18 cellular contexts compared by ENCODE assay signal in genomic region chr4:78625073-78625472, GRCh38.
DNase-seq lines count a peak whose midpoint lies in the region; ATAC-seq and TF ChIP-seq lines count a peak whose summit lies in the region.
"Had no signal": no experiment of that assay in that cellular context is flagged by ENCODE, and none has a peak within 500 bp of the region (broad histone marks: within the 10 kb centered on the region; RNA-seq: fewer than 3 reads in every experiment).

No MANE protein-coding gene starts in this region.

- H3K4me1 ChIP-seq in SK-N-SH (ENCODE audit: control insufficient read depth in 1 of 2, insufficient read depth in 2 of 2, low read depth in 1 of 2, low read length in 1 of 2) = peaks cover 0 to 18% of the 10 kb centered on the region in 2 experiments; a peak in 2 of 4 replicates
- H3K4me1 ChIP-seq in naive thymus-derived CD4-positive, alpha-beta T cell (ENCODE audit: control insufficient read depth in 2 of 2, insufficient read depth in 2 of 2, low read length in 2 of 2) = no peaks in the 10 kb centered on the region
- H3K4me1 ChIP-seq in mammary epithelial cell (ENCODE audit: insufficient read depth, low read length) = peaks cover 12% of the 10 kb centered on the region
- H3K4me1 ChIP-seq: lower lobe of right lung, sigmoid colon had no signal

- ATAC-seq in GM18502 (IDR thresholded peaks at IDR 0.05; ENCODE audit: poor library complexity, unreplicated experiment) (peak; percentile 46), GM21447 (IDR thresholded peaks at IDR 0.05; ENCODE audit: unreplicated experiment) (peak; percentile 40), HG03354 (IDR thresholded peaks at IDR 0.05; ENCODE audit: poor library complexity, severe bottlenecking, unreplicated experiment) (peak; percentile 68), HG02571 (IDR thresholded peaks at IDR 0.05; ENCODE audit: unreplicated experiment) (no peak)
- ATAC-seq in naive thymus-derived CD4-positive, alpha-beta T cell = no peak
- ATAC-seq: lower lobe of right lung had no signal

- peak overlapping the region; percentile 32 for H3K27ac Mint-ChIP-seq in dendritic cell treated with granulocyte-macrophage colony-stimulating factor and Interleukin-4, amounts not matched to agents 40 ng/mL and 50 ng/mL, for 4 days
- H3K27ac Mint-ChIP-seq in naive thymus-derived CD4-positive, alpha-beta T cell = no peak overlapping the region

- no peaks in the 10 kb centered on the region for H4K20me1 ChIP-seq in SK-N-SH (ENCODE audit: insufficient read depth)
- H4K20me1 ChIP-seq in mammary epithelial cell (ENCODE audit: insufficient read depth, low read length) = no peaks in the 10 kb centered on the region

- H3K27me3 ChIP-seq in SK-N-SH (ENCODE audit: insufficient read depth) (no peaks in the 10 kb centered on the region), mammary epithelial cell (ENCODE audit: insufficient read depth, low read length) (no peaks in the 10 kb centered on the region)
- H3K27me3 ChIP-seq in naive thymus-derived CD4-positive, alpha-beta T cell (ENCODE audit: control insufficient read depth in 2 of 2, insufficient read depth in 2 of 2, low read length in 2 of 2) = no peaks in the 10 kb centered on the region
- H3K27me3 ChIP-seq: sigmoid colon, stomach had no signal

- H3K4me1 Mint-ChIP-seq in dendritic cell treated with granulocyte-macrophage colony-stimulating factor and Interleukin-4, amounts not matched to agents 40 ng/mL and 50 ng/mL, for 4 days (ENCODE audit: low read depth) = peaks cover 50% of the 10 kb centered on the region
- peaks cover 0 to 20% (median 10%) of the 10 kb centered on the region in 7 donors for H3K4me1 Mint-ChIP-seq in naive thymus-derived CD4-positive, alpha-beta T cell

- H3K27ac ChIP-seq in SK-N-SH (ENCODE audit: low read depth in 2 of 2, low read length in 1 of 2) (no peak overlapping the region), mammary epithelial cell (ENCODE audit: insufficient read depth, low read depth, low read length) (no peak overlapping the region)
- no peak overlapping the region for H3K27ac ChIP-seq in naive thymus-derived CD4-positive, alpha-beta T cell (ENCODE audit: low read depth, low read length)
- H3K27ac ChIP-seq: lower lobe of right lung, sigmoid colon, stomach had no signal

- in situ Hi-C loops in mammary epithelial cell (cut with MboI; ENCODE audit: low sequenced_read_pairs in 2 of 2) = loop anchor here in 1 of 2 donors (10.0 kb wide), 1 partner anchor 150 kb away; the partner anchor contains the start of gene BMP2K

- H3K9ac ChIP-seq in SK-N-SH (no peak overlapping the region), mammary epithelial cell (ENCODE audit: insufficient read depth, low read length) (no peak overlapping the region)

- intact Hi-C loops in dendritic cell treated with granulocyte-macrophage colony-stimulating factor and Interleukin-4, amounts not matched to agents 40 ng/mL and 50 ng/mL, for 4 days (cut with micrococcal nuclease) = no loop called here
- intact Hi-C loops in naive thymus-derived CD4-positive, alpha-beta T cell (cut with micrococcal nuclease) = no loop called here
- intact Hi-C loops in mammary epithelial cell (cut with micrococcal nuclease) = no loop called here

- H3K4me2 ChIP-seq in SK-N-SH (no peak overlapping the region), mammary epithelial cell (ENCODE audit: insufficient read depth, low read depth, low read length) (no peak overlapping the region)

- H3K79me2 ChIP-seq in SK-N-SH (ENCODE audit: insufficient read depth) = no peaks in the 10 kb centered on the region
- no peaks in the 10 kb centered on the region for H3K79me2 ChIP-seq in mammary epithelial cell (ENCODE audit: insufficient read depth, low read length)

- no peak for TF ChIP-seq RAD21 in SK-N-SH (IDR thresholded peaks at IDR 0.05; ENCODE audit: low read length)

- no peak for TF ChIP-seq CTCF in SK-N-SH (IDR thresholded peaks at IDR 0.05)
- no peak for TF ChIP-seq CTCF in mammary epithelial cell (conservative IDR thresholded peaks at IDR 0.05 in 1 of 2, IDR thresholded peaks at IDR 0.05 in 1 of 2; ENCODE audit: extremely low read depth in 1 of 2, insufficient read depth in 1 of 2, low read depth in 1 of 2, low read length in 2 of 2)

- peaks cover 7% of the 10 kb centered on the region for H3K27me3 Mint-ChIP-seq in dendritic cell treated with granulocyte-macrophage colony-stimulating factor and Interleukin-4, amounts not matched to agents 40 ng/mL and 50 ng/mL, for 4 days
- peaks cover 0 to 9% (median 0%) of the 10 kb centered on the region in 5 donors for H3K27me3 Mint-ChIP-seq in naive thymus-derived CD4-positive, alpha-beta T cell

- H3K9me3 ChIP-seq in SK-N-SH (no peaks in the 10 kb centered on the region), mammary epithelial cell (replicated peaks; ENCODE audit: insufficient read depth, low read length) (no peaks in the 10 kb centered on the region)
- H3K9me3 ChIP-seq in naive thymus-derived CD4-positive, alpha-beta T cell (ENCODE audit: control insufficient read depth in 2 of 3, low read length in 3 of 3) = no peaks in the 10 kb centered on the region
- H3K9me3 ChIP-seq: lower lobe of right lung, sigmoid colon, stomach had no signal

- no peak for TF ChIP-seq EP300 in SK-N-SH (IDR thresholded peaks at IDR 0.05; ENCODE audit: borderline replicate concordance in 1 of 2, low read depth in 1 of 2, low read length in 1 of 2)

- no peak overlapping the region for H3K4me3 Mint-ChIP-seq in dendritic cell treated with granulocyte-macrophage colony-stimulating factor and Interleukin-4, amounts not matched to agents 40 ng/mL and 50 ng/mL, for 4 days
- H3K4me3 Mint-ChIP-seq in naive thymus-derived CD4-positive, alpha-beta T cell = no peak overlapping the region
- H3K4me3 Mint-ChIP-seq: CD8-positive, alpha-beta memory T cell had no signal

- H3K36me3 ChIP-seq in SK-N-SH (replicated peaks in 1 of 2; ENCODE audit: control insufficient read depth in 1 of 2, insufficient read depth in 2 of 2, low read length in 1 of 2) = no peaks in the 10 kb centered on the region
- no peaks in the 10 kb centered on the region for H3K36me3 ChIP-seq in naive thymus-derived CD4-positive, alpha-beta T cell (ENCODE audit: control insufficient read depth in 2 of 3, insufficient read depth in 3 of 3, low read length in 3 of 3)
- no peaks in the 10 kb centered on the region for H3K36me3 ChIP-seq in mammary epithelial cell (ENCODE audit: insufficient read depth, low read length)
- H3K36me3 ChIP-seq: lower lobe of right lung, sigmoid colon, stomach had no signal

- POLR2A ChIA-PET in SK-N-SH (lab: Yijun Ruan, JAX) = no interaction called here
- POLR2A ChIA-PET in naive thymus-derived CD4-positive, alpha-beta T cell (lab: Charles Lee) = no interaction called here

- 90% methylated on average over 2 of the region's 2 CpGs for WGBS in SK-N-SH (ENCODE audit: low lambda C conversion rate)
- 87% methylated on average over 2 of the region's 2 CpGs for WGBS in mammary epithelial cell (ENCODE audit: low coverage, missing lambda C conversion rate)

- CTCF ChIA-PET in SK-N-SH (lab: Yijun Ruan, JAX) = interaction anchor here (1.2 to 2.6 kb wide), 2 partner anchors 9 to 12 kb away, joined by 3 to 8 read pairs; no protein-coding TSS in a partner anchor
- CTCF ChIA-PET in naive thymus-derived CD4-positive, alpha-beta T cell (lab: Charles Lee) = interaction anchor here (1.1 kb wide), 1 partner anchor 12 kb away, joined by 3 read pairs; no protein-coding TSS in a partner anchor
- CTCF ChIA-PET in mammary epithelial cell (lab: Charles Lee; ENCODE audit: low non-redundant PET) = no interaction called here

- H2AFZ ChIP-seq in SK-N-SH (ENCODE audit: low read depth) (no peak overlapping the region), mammary epithelial cell (ENCODE audit: low read depth, low read length) (no peak overlapping the region)

- H3K36me3 Mint-ChIP-seq in dendritic cell treated with granulocyte-macrophage colony-stimulating factor and Interleukin-4, amounts not matched to agents 40 ng/mL and 50 ng/mL, for 4 days (ENCODE audit: low read depth) = no peaks in the 10 kb centered on the region
- no peaks in the 10 kb centered on the region for H3K36me3 Mint-ChIP-seq in naive thymus-derived CD4-positive, alpha-beta T cell
- H3K36me3 Mint-ChIP-seq: CD8-positive, alpha-beta memory T cell had no signal

- no TSS peak for BruUV-seq in mammary epithelial cell (replicated peaks; lab: Mats Ljungman, UMichigan)

- H3K4me3 ChIP-seq in SK-N-SH (ENCODE audit: low read depth in 2 of 2, low read length in 1 of 2) (no peak overlapping the region), mammary epithelial cell (replicated peaks in 1 of 3; ENCODE audit: insufficient read depth in 1 of 3, low read depth in 2 of 3, low read length in 3 of 3) (no peak overlapping the region)
- H3K4me3 ChIP-seq in naive thymus-derived CD4-positive, alpha-beta T cell (ENCODE audit: low read length) = no peak overlapping the region
- H3K4me3 ChIP-seq: lower lobe of right lung, sigmoid colon, stomach had no signal

- DNase-seq in SK-N-SH (no peak), mammary epithelial cell (no peak)
- DNase-seq in naive thymus-derived CD4-positive, alpha-beta T cell = no peak
- DNase-seq: activated CD4-positive, alpha-beta T cell treated with anti-CD3 and anti-CD28 coated beads for 4 hours; CD8-positive, alpha-beta memory T cell; central memory CD4-positive, alpha-beta T cell; effector CD4-positive, alpha-beta T cell; IMR-90; lower lobe of right lung; NCI-H1930; RPMI8226; sigmoid colon; stomach had no signal

- no peaks in the 10 kb centered on the region for H3K9me2 ChIP-seq in SK-N-SH

- dilution Hi-C loops in mammary epithelial cell (cut with HindIII; ENCODE audit: low sequenced_read_pairs) = no loop called here

- peaks cover 8% of the 10 kb centered on the region for H3K9me3 Mint-ChIP-seq in dendritic cell treated with granulocyte-macrophage colony-stimulating factor and Interleukin-4, amounts not matched to agents 40 ng/mL and 50 ng/mL, for 4 days
- peaks cover 0 to 1% (median 0%) of the 10 kb centered on the region in 11 donors for H3K9me3 Mint-ChIP-seq in naive thymus-derived CD4-positive, alpha-beta T cell
- H3K9me3 Mint-ChIP-seq: CD8-positive, alpha-beta memory T cell had no signal

- H3F3A ChIP-seq in SK-N-SH (replicated peaks; ENCODE audit: insufficient read depth) = no peaks in the 10 kb centered on the region

TF ChIP-seq in SK-N-SH, 30 proteins besides CTCF, POLR2A, EP300 and RAD21:
- TF ChIP-seq NFIC (IDR thresholded peaks at IDR 0.05; ENCODE audit: borderline replicate concordance) (no peak), GATA2 (CRISPR knock-in tag; IDR thresholded peaks at IDR 0.05) (no peak), SIN3A (IDR thresholded peaks at IDR 0.05; ENCODE audit: borderline replicate concordance, low read depth, low read length) (no peak)

Comparison
In these comparisons a context has a peak if more than half of its experiments do, and no peak if none do; other contexts are left out.
1. ATAC-seq: peak in GM18502 (single experiment), GM21447 (single experiment) and HG03354 (single experiment); none in naive thymus-derived CD4-positive, alpha-beta T cell (single experiment) and HG02571 (single experiment).